20 cellular contexts compared by ENCODE assay signal in genomic region chr18:75198046-75198445, GRCh38. TPM values are rescaled to one million over a fixed set of nuclear protein-coding genes. Genes with fewer than 3 reads are reported as not detected.
A peak's percentile ranks its signal among the peaks of the same experiment; 100 is the strongest.
DNase-seq lines count a peak whose midpoint lies in the region; ATAC-seq and TF ChIP-seq lines count a peak whose summit lies in the region.
"Had no signal": no experiment of that assay in that cellular context is flagged by ENCODE, and none has a peak within 500 bp of the region (broad histone marks: within the 10 kb centered on the region; RNA-seq: fewer than 3 reads in every experiment).

No MANE protein-coding gene starts in this region.

- peaks cover 15 to 52% (median 35%) of the 10 kb centered on the region in 4 donors for H3K4me1 Mint-ChIP-seq in CD4-positive, alpha-beta memory T cell
- peaks cover 54% of the 10 kb centered on the region for H3K4me1 Mint-ChIP-seq in HFFc6 (ENCODE audit: low read depth)
- peaks cover 10 to 26% (median 18%) of the 10 kb centered on the region in 4 donors for H3K4me1 Mint-ChIP-seq in naive thymus-derived CD8-positive, alpha-beta T cell
- H3K4me1 Mint-ChIP-seq: stimulated activated memory B cell treated with anti-CD40 and anti-IgM and Interleukin-4, amounts not matched to agents 10 μg/mL and 1 μg/mL and 100 μg/mL, for 72 hours had no signal

- peak overlapping the region in 4 of 7 donors; percentile 42 to 79 (median 53) for H3K27ac Mint-ChIP-seq in CD4-positive, alpha-beta memory T cell
- H3K27ac Mint-ChIP-seq in HFFc6: peak overlapping the region; percentile 99
- H3K27ac Mint-ChIP-seq in naive thymus-derived CD8-positive, alpha-beta T cell: peak overlapping the region in 7 of 10 donors; percentile 7 to 75 (median 50)
- H3K27ac Mint-ChIP-seq: activated T-helper 1 cell treated with anti-CD3 and anti-CD28 coated beads, Interleukin-12 subunit alpha, Interleukin-12 subunit beta, Interleukin-2, Interleukin-4 antibody, amounts not matched to agents 30 ng/mL and 10 ng/mL and 1 ng/mL, durations not matched to agents 14 hours and 24 hours and 36 hours; stimulated activated memory B cell treated with anti-CD40 and anti-IgM and Interleukin-4, amounts not matched to agents 10 μg/mL and 1 μg/mL and 100 μg/mL, for 72 hours had no signal

- no peaks in the 10 kb centered on the region for H3K27me3 ChIP-seq in CD4-positive, alpha-beta memory T cell (ENCODE audit: insufficient read depth, low read length)
- H3K27me3 ChIP-seq: gastrocnemius medialis, tibial artery had no signal

- H3K36me3 Mint-ChIP-seq in CD4-positive, alpha-beta memory T cell: peaks cover 8 to 29% of the 10 kb centered on the region in 2 donors
- H3K36me3 Mint-ChIP-seq in HFFc6 (ENCODE audit: low read depth): peaks cover 35% of the 10 kb centered on the region
- peaks cover 0 to 27% (median 6%) of the 10 kb centered on the region in 3 donors for H3K36me3 Mint-ChIP-seq in naive thymus-derived CD8-positive, alpha-beta T cell

- H3K9me3 ChIP-seq in CD4-positive, alpha-beta memory T cell (ENCODE audit: control insufficient read depth in 1 of 2, low read length in 2 of 2): no peaks in the 10 kb centered on the region
- H3K9me3 ChIP-seq: gastrocnemius medialis, tibial artery had no signal

- no peaks in the 10 kb centered on the region for H3K27me3 Mint-ChIP-seq in CD4-positive, alpha-beta memory T cell
- H3K27me3 Mint-ChIP-seq in HFFc6 (ENCODE audit: insufficient read depth): no peaks in the 10 kb centered on the region
- no peaks in the 10 kb centered on the region for H3K27me3 Mint-ChIP-seq in naive thymus-derived CD8-positive, alpha-beta T cell
- H3K27me3 Mint-ChIP-seq: stimulated activated memory B cell treated with anti-CD40 and anti-IgM and Interleukin-4, amounts not matched to agents 10 μg/mL and 1 μg/mL and 100 μg/mL, for 72 hours had no signal

- H3K4me1 ChIP-seq in CD4-positive, alpha-beta memory T cell (ENCODE audit: insufficient read depth, low read length): peaks cover 8% of the 10 kb centered on the region

- TF ChIP-seq CTCF in HFFc6 (IDR thresholded peaks at IDR 0.05) (no peak), astrocyte of the spinal cord (IDR thresholded peaks at IDR 0.05; ENCODE audit: low read depth, low read length) (no peak)

- ATAC-seq in naive thymus-derived CD8-positive, alpha-beta T cell: no peak
- ATAC-seq: gastrocnemius medialis; HCT116; right cardiac atrium; stimulated activated memory B cell treated with anti-CD40 and anti-IgM and Interleukin-4, amounts not matched to agents 10 μg/mL and 1 μg/mL and 100 μg/mL, for 72 hours had no signal

- CTCF ChIA-PET in CD4-positive, alpha-beta memory T cell (lab: Charles Lee; ENCODE audit: partially characterized antibody): no interaction called here

- POLR2A ChIA-PET in CD4-positive, alpha-beta memory T cell (lab: Charles Lee; ENCODE audit: partially characterized antibody): interaction anchor here (0.7 kb wide), 1 partner anchor 12 kb away, joined by 3 read pairs; the partner anchor contains the start of gene TSHZ1
- POLR2A ChIA-PET in naive thymus-derived CD8-positive, alpha-beta T cell (lab: Charles Lee): interaction anchor here (0.7 to 1.4 kb wide), 3 partner anchors 9 to 1319 kb away, joined by 3 to 4 read pairs (median 3); no protein-coding TSS in a partner anchor

- H3K4me3 ChIP-seq in CD4-positive, alpha-beta memory T cell (ENCODE audit: low read length in 2 of 2): no peak overlapping the region
- no peak overlapping the region for H3K4me3 ChIP-seq in astrocyte of the spinal cord (ENCODE audit: low read depth, low read length)
- H3K4me3 ChIP-seq: gastrocnemius medialis, tibial artery had no signal

- H3K27ac ChIP-seq in CD4-positive, alpha-beta memory T cell (ENCODE audit: low read depth, low read length): no peak overlapping the region
- H3K27ac ChIP-seq: gastrocnemius medialis, tibial artery had no signal

- H3K9me3 Mint-ChIP-seq in CD4-positive, alpha-beta memory T cell: no peaks in the 10 kb centered on the region
- no peaks in the 10 kb centered on the region for H3K9me3 Mint-ChIP-seq in HFFc6
- H3K9me3 Mint-ChIP-seq in naive thymus-derived CD8-positive, alpha-beta T cell: no peaks in the 10 kb centered on the region
- H3K9me3 Mint-ChIP-seq: activated T-helper 1 cell treated with anti-CD3 and anti-CD28 coated beads, Interleukin-12 subunit alpha, Interleukin-12 subunit beta, Interleukin-2, Interleukin-4 antibody, amounts not matched to agents 30 ng/mL and 10 ng/mL and 1 ng/mL, durations not matched to agents 14 hours and 24 hours and 36 hours; stimulated activated memory B cell treated with anti-CD40 and anti-IgM and Interleukin-4, amounts not matched to agents 10 μg/mL and 1 μg/mL and 100 μg/mL, for 72 hours had no signal

- intact Hi-C loops in CD4-positive, alpha-beta memory T cell (cut with micrococcal nuclease): no loop called here

- DNase-seq in CD4-positive, alpha-beta memory T cell: no peak
- DNase-seq in HFFc6: peak; percentile 55
- DNase-seq in astrocyte of the spinal cord (ENCODE audit: low read depth, low spot score): peak; percentile 50
- DNase-seq in naive thymus-derived CD8-positive, alpha-beta T cell: no peak
- no peak for DNase-seq in NOMO-1 treated with DMSO at 0.1 percent for 48 hours (lab: John Stamatoyannopoulos, UW; ENCODE audit: unreplicated experiment)
- no peak for DNase-seq in NCI-H2081 treated with DMSO at 0.1 percent for 48 hours (lab: John Stamatoyannopoulos, UW)
- DNase-seq in DMS 273 (lab: John Stamatoyannopoulos, UW; ENCODE audit: unreplicated experiment): no peak
- DNase-seq: COR-L47, dermis blood vessel endothelial cell, gastrocnemius medialis, Kasumi-1, kidney glomerular epithelial cell, NCI-H1105, NCI-H2081, NCI-H510A treated with DMSO at 0.1 percent for 48 hours, right cardiac atrium, tibial artery had no signal

- H3K4me3 Mint-ChIP-seq in CD4-positive, alpha-beta memory T cell: peak overlapping the region in 1 of 8 donors; percentile 13
- peak overlapping the region; percentile 100; the same call in 1 of the 2 replicates for H3K4me3 Mint-ChIP-seq in HFFc6
- no peak overlapping the region for H3K4me3 Mint-ChIP-seq in naive thymus-derived CD8-positive, alpha-beta T cell
- H3K4me3 Mint-ChIP-seq: activated T-helper 1 cell treated with anti-CD3 and anti-CD28 coated beads, Interleukin-12 subunit alpha, Interleukin-12 subunit beta, Interleukin-2, Interleukin-4 antibody, amounts not matched to agents 30 ng/mL and 10 ng/mL and 1 ng/mL, durations not matched to agents 14 hours and 24 hours and 36 hours; stimulated activated memory B cell treated with anti-CD40 and anti-IgM and Interleukin-4, amounts not matched to agents 10 μg/mL and 1 μg/mL and 100 μg/mL, for 72 hours had no signal

- in situ Hi-C loops in astrocyte of the spinal cord (cut with HindIII; ENCODE audit: low sequenced_read_pairs): no loop called here

- no peaks in the 10 kb centered on the region for H3K36me3 ChIP-seq in CD4-positive, alpha-beta memory T cell (ENCODE audit: insufficient read depth, low read length)
- H3K36me3 ChIP-seq: gastrocnemius medialis had no signal

RNA-seq across cellular contexts. Expression of gene PTGR3, which starts 10.9 kb away (rescaled TPM):
- 10 to 100 TPM; 55.9 to 56.7 TPM for total RNA-seq in CD4-positive, alpha-beta memory T cell
- 10 to 100 TPM; 21.0 to 29.3 TPM for polyA plus RNA-seq in CD4-positive, alpha-beta memory T cell
- total RNA-seq in HFFc6 (2021; fragmentation: NEBNext Ultra II Directional; extraction: Animal tissue kit (Norgen Biotek cat#: 25700)): 10 to 100 TPM; 37.9 to 47.5 (median 41.8) TPM
- 10 to 100 TPM; 34.7 to 35.1 TPM for total RNA-seq in naive thymus-derived CD8-positive, alpha-beta T cell
- 10 to 100 TPM; 14.7 to 28.5 (median 19.6) TPM for polyA plus RNA-seq in naive thymus-derived CD8-positive, alpha-beta T cell

RNA-seq across cellular contexts. Expression of gene TSHZ1, which starts 12.6 kb away (rescaled TPM):
- 10 to 100 TPM; 30.1 to 32.0 TPM for total RNA-seq in CD4-positive, alpha-beta memory T cell
- polyA plus RNA-seq in CD4-positive, alpha-beta memory T cell: 1 to 10 TPM in 1 of 2 donors, under 1 TPM in 1; 0.84 to 6.5 TPM
- total RNA-seq in HFFc6 (2021; fragmentation: NEBNext Ultra II Directional; extraction: Animal tissue kit (Norgen Biotek cat#: 25700)): 10 to 100 TPM; 18.6 to 25.0 (median 23.3) TPM
- total RNA-seq in naive thymus-derived CD8-positive, alpha-beta T cell: 10 to 100 TPM; 32.8 to 33.6 TPM
- polyA plus RNA-seq in naive thymus-derived CD8-positive, alpha-beta T cell: 1 to 10 TPM; 2.8 to 7.1 (median 3.7) TPM

Comparison
In these comparisons a context has a peak if more than half of its experiments do, and no peak if none do; other contexts are left out.
1. DNase-seq: peak in HFFc6 (single experiment) and astrocyte of the spinal cord (single experiment); none in CD4-positive, alpha-beta memory T cell (0 of 5), naive thymus-derived CD8-positive, alpha-beta T cell (0 of 10), NOMO-1 treated with DMSO at 0.1 percent for 48 hours (single experiment), NCI-H2081 treated with DMSO at 0.1 percent for 48 hours (single experiment) and DMS 273 (single experiment).
2. Peak in every context shown above with its lines, with median percentiles within 50 percentile points of each other: H3K27ac Mint-ChIP-seq.